23 cellular contexts compared by ENCODE assay signal in genomic region chr13:97211986-97212385, GRCh38. TPM values are rescaled to one million over a fixed set of nuclear protein-coding genes. Genes with fewer than 3 reads are reported as not detected.
DNase-seq lines count a peak whose midpoint lies in the region; ATAC-seq and TF ChIP-seq lines count a peak whose summit lies in the region.
"Had no signal": no experiment of that assay in that cellular context is flagged by ENCODE, and none has a peak within 500 bp of the region (broad histone marks: within the 10 kb centered on the region; RNA-seq: fewer than 3 reads in every experiment).

No MANE protein-coding gene starts in this region.

- no peaks in the 10 kb centered on the region for H3K4me1 ChIP-seq in breast epithelium
- H3K4me1 ChIP-seq: A549, parathyroid adenoma had no signal

- no peaks in the 10 kb centered on the region for H3K27me3 ChIP-seq in breast epithelium

- H3K36me3 ChIP-seq in breast epithelium: no peaks in the 10 kb centered on the region

- no peak overlapping the region for H3K4me3 Mint-ChIP-seq in MCF 10A (ENCODE audit: unreplicated experiment)
- H3K4me3 Mint-ChIP-seq in activated CD8-positive, alpha-beta T cell treated with anti-CD3 and anti-CD28 coated beads for 36 hours: no peak overlapping the region
- H3K4me3 Mint-ChIP-seq: activated CD4-positive, alpha-beta T cell treated with anti-CD3 and anti-CD28 coated beads for 36 hours; activated CD8-positive, alpha-beta memory T cell treated with anti-CD3 and anti-CD28 coated beads, Interleukin-2, amount 10 ng/mL, durations not matched to agents 7 days and 5 days had no signal

- no peaks in the 10 kb centered on the region for H3K4me1 Mint-ChIP-seq in MCF 10A (ENCODE audit: insufficient read depth, unreplicated experiment)
- H3K4me1 Mint-ChIP-seq in activated CD8-positive, alpha-beta T cell treated with anti-CD3 and anti-CD28 coated beads for 36 hours (ENCODE audit: low read depth): peaks cover 41% of the 10 kb centered on the region

- H3K27ac Mint-ChIP-seq in MCF 10A (ENCODE audit: low read depth, unreplicated experiment): no peak overlapping the region
- no peak overlapping the region for H3K27ac Mint-ChIP-seq in activated CD8-positive, alpha-beta T cell treated with anti-CD3 and anti-CD28 coated beads for 36 hours
- H3K27ac Mint-ChIP-seq: activated CD4-positive, alpha-beta T cell treated with anti-CD3 and anti-CD28 coated beads for 36 hours; activated CD8-positive, alpha-beta memory T cell treated with anti-CD3 and anti-CD28 coated beads, Interleukin-2, amount 10 ng/mL, durations not matched to agents 7 days and 5 days had no signal

- no peaks in the 10 kb centered on the region for H3K27me3 Mint-ChIP-seq in MCF 10A (ENCODE audit: insufficient read depth, unreplicated experiment)
- no peaks in the 10 kb centered on the region for H3K27me3 Mint-ChIP-seq in activated CD8-positive, alpha-beta T cell treated with anti-CD3 and anti-CD28 coated beads for 36 hours
- H3K27me3 Mint-ChIP-seq: activated CD4-positive, alpha-beta T cell treated with anti-CD3 and anti-CD28 coated beads for 36 hours; activated CD8-positive, alpha-beta memory T cell treated with anti-CD3 and anti-CD28 coated beads, Interleukin-2, amount 10 ng/mL, durations not matched to agents 7 days and 5 days had no signal

- intact Hi-C loops in breast epithelium (cut with DNase I; ENCODE audit: low total_unique reads): no loop called here
- intact Hi-C loops in MCF 10A (cut with micrococcal nuclease): loop anchor here (1.0 to 2.0 kb wide), 4 partner anchors 102 to 193 kb away; no protein-coding TSS in a partner anchor
- intact Hi-C loops in activated CD8-positive, alpha-beta T cell treated with anti-CD3 and anti-CD28 coated beads for 36 hours (cut with micrococcal nuclease): no loop called here

- ATAC-seq in left lobe of liver (peak; percentile 44), GM19395 (IDR thresholded peaks at IDR 0.05; ENCODE audit: unreplicated experiment) (no peak)
- no peak for ATAC-seq in activated CD8-positive, alpha-beta T cell treated with anti-CD3 and anti-CD28 coated beads for 36 hours
- ATAC-seq: activated CD8-positive, alpha-beta memory T cell treated with anti-CD3 and anti-CD28 coated beads, Interleukin-2, amount 10 ng/mL, durations not matched to agents 7 days and 5 days; naive thymus-derived CD4-positive, alpha-beta T cell had no signal

- no peak for TF ChIP-seq CTCF in breast epithelium (IDR thresholded peaks at IDR 0.05)
- no peak for TF ChIP-seq CTCF in MCF 10A (IDR thresholded peaks at IDR 0.05; ENCODE audit: unreplicated experiment)
- TF ChIP-seq CTCF in activated CD8-positive, alpha-beta T cell treated with anti-CD3 and anti-CD28 coated beads for 36 hours (IDR thresholded peaks at IDR 0.05): no peak

- POLR2A ChIA-PET in MCF 10A (lab: Yijun Ruan, JAX): interaction anchor here (0.6 to 2.7 kb wide), 9 partner anchors 8 to 103 kb away, joined by 3 to 23 read pairs (median 5); partner anchors contain the start of gene MBNL2
- POLR2A ChIA-PET in activated CD8-positive, alpha-beta T cell treated with anti-CD3 and anti-CD28 coated beads for 36 hours (lab: Charles Lee): interaction anchor here (1.1 to 1.8 kb wide), 2 partner anchors 10 to 12 kb away, joined by 3 to 6 read pairs; partner anchors contain the start of gene MBNL2

- H3K36me3 Mint-ChIP-seq in MCF 10A (ENCODE audit: insufficient read depth, unreplicated experiment): no peaks in the 10 kb centered on the region
- no peaks in the 10 kb centered on the region for H3K36me3 Mint-ChIP-seq in activated CD8-positive, alpha-beta T cell treated with anti-CD3 and anti-CD28 coated beads for 36 hours (ENCODE audit: low read depth)

- no peaks in the 10 kb centered on the region for H3K9me3 ChIP-seq in breast epithelium
- H3K9me3 ChIP-seq: A549 had no signal

- no peak overlapping the region for H3K4me3 ChIP-seq in breast epithelium
- H3K4me3 ChIP-seq: A549, lung had no signal

- no peak for TF ChIP-seq POLR2A in breast epithelium (IDR thresholded peaks at IDR 0.05)

- H3K27ac ChIP-seq in breast epithelium (peak overlapping the region; percentile 35 to 53), angular gyrus (ENCODE audit: low read depth, low read length) (peak overlapping the region; percentile 83), temporal lobe (ENCODE audit: low read depth, low read length) (peak overlapping the region; percentile 82)
- H3K27ac ChIP-seq: C4-2B, parathyroid adenoma had no signal

- no peaks in the 10 kb centered on the region for H3K9me3 Mint-ChIP-seq in MCF 10A (ENCODE audit: unreplicated experiment)
- no peaks in the 10 kb centered on the region for H3K9me3 Mint-ChIP-seq in activated CD8-positive, alpha-beta T cell treated with anti-CD3 and anti-CD28 coated beads for 36 hours

- no peak for DNase-seq in breast epithelium (ENCODE audit: low spot score in 2 of 2)
- DNase-seq in MCF 10A (ENCODE audit: unreplicated experiment): no peak
- no peak for DNase-seq in left lobe of liver (ENCODE audit: low spot score)
- DNase-seq in OCI-M1 (lab: John Stamatoyannopoulos, UW): no peak
- DNase-seq in activated CD8-positive, alpha-beta T cell treated with anti-CD3 and anti-CD28 coated beads for 36 hours: no peak
- DNase-seq: activated CD4-positive, alpha-beta T cell treated with anti-CD3 and anti-CD28 coated beads for 36 hours; activated CD8-positive, alpha-beta memory T cell treated with anti-CD3 and anti-CD28 coated beads, Interleukin-2, amount 10 ng/mL, durations not matched to agents 7 days and 5 days; cerebellar nuclear complex; DMS153; effector memory CD4-positive, alpha-beta T cell; GDM1; glutamatergic neuron; naive thymus-derived CD4-positive, alpha-beta T cell; NCI-H1105 treated with DMSO at 0.1 percent for 48 hours; RPMI8226; stimulated activated naive CD8-positive, alpha-beta T cell treated with anti-CD3 and anti-CD28 coated beads, Interleukin-15, Interleukin-2, amounts not matched to agents 100 U/mL and 50 U/mL, for 24 hours had no signal

- CTCF ChIA-PET in MCF 10A (lab: Yijun Ruan, JAX): interaction anchor here (0.6 to 17.3 kb wide), 41 partner anchors 12 to 197 kb away, joined by 3 to 478 read pairs (median 5); partner anchors contain the start of gene MBNL2
- CTCF ChIA-PET in activated CD8-positive, alpha-beta T cell treated with anti-CD3 and anti-CD28 coated beads for 36 hours (lab: Charles Lee): interaction anchor here (0.9 to 3.2 kb wide), 5 partner anchors 11 to 102 kb away, joined by 3 to 19 read pairs (median 5); partner anchors contain the start of gene MBNL2

- no TSS peak for BruUV-seq in MCF 10A (replicated peaks; lab: Mats Ljungman, UMichigan)

RNA-seq across cellular contexts. Expression of gene MBNL2, which starts 10.1 kb away (rescaled TPM):
- 100 to 1,000 TPM in 2 of 3 donors, 10 to 100 TPM in 1; 68.5 to 131 (median 120) TPM for total RNA-seq in breast epithelium
- total RNA-seq in MCF 10A (2022): 74.3 and 85.8 TPM in 2 replicates
- total RNA-seq in left lobe of liver: 31.4 TPM
- total RNA-seq in temporal lobe: 19.2 TPM
- 10 to 100 TPM; 15.8 to 16.1 TPM for total RNA-seq in activated CD8-positive, alpha-beta T cell treated with anti-CD3 and anti-CD28 coated beads for 36 hours
